Comparison of ENCODE assay signal across 8 cellular contexts in the genomic region with DNA sequence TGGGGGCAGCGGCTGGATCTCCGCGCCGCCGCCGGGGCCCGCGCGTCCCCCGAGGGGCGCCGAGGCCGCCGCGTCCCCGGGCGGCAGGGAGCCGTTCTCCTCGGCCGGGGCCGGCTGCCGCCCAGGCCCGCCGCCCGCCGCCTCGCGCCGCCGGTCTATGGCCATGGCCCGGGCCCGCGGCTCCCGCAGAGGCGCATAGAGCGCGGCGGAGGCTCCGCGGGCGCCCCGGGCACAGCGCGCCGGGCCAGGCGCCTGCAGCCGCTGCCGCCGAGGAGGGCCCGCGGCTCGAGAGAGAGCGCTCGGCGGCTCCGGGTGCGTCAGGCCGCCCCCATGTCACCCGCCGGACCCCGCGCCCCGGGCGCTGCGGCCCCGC. TPM values are rescaled to one million over a fixed set of nuclear protein-coding genes. Genes with fewer than 3 reads are reported as not detected.
A peak's percentile ranks its signal among the peaks of the same experiment; 100 is the strongest.
DNase-seq lines count a peak whose midpoint lies in the region; ATAC-seq and TF ChIP-seq lines count a peak whose summit lies in the region.

No MANE protein-coding gene starts in this region.

- TF ChIP-seq POLR2A in GM18505 (IDR thresholded peaks at IDR 0.05; ENCODE audit: borderline replicate concordance, extremely low read depth, insufficient read depth, insufficient read length), result no peak

- no peak for TF ChIP-seq CTCF in omental fat pad (IDR thresholded peaks at IDR 0.05)

- peaks cover 10 to 20% of the 10 kb centered on the region in 2 donors for H3K4me1 ChIP-seq in duodenal mucosa (ENCODE audit: control insufficient read depth in 1 of 2, insufficient read depth in 2 of 2, low read length in 2 of 2)

- DNase-seq in omental fat pad (ENCODE audit: low spot score), result no peak
- DNase-seq in iPS-NIHi7 (ENCODE audit: extremely low spot score), result no peak
- no peak for DNase-seq in hippocampal formation (lab: John Stamatoyannopoulos, UW)
- DNase-seq in stimulated activated CD8-positive, alpha-beta memory T cell treated with anti-CD3 and anti-CD28 coated beads, Interleukin-4, amount 100 ng/mL, for 48 hours, result no peak

- H3K36me3 ChIP-seq in duodenal mucosa (ENCODE audit: control insufficient read depth in 1 of 2, insufficient read depth in 2 of 2, low read length in 2 of 2), result no peaks in the 10 kb centered on the region

- peak overlapping the region; percentile 76 to 78 for H3K4me3 ChIP-seq in duodenal mucosa (ENCODE audit: low read depth in 1 of 2, low read length in 2 of 2)

- H3K9ac ChIP-seq in duodenal mucosa (ENCODE audit: low read depth in 1 of 2, low read length in 2 of 2), result peak overlapping the region; percentile 65 to 89

- no peaks in the 10 kb centered on the region for H3K9me3 ChIP-seq in duodenal mucosa (ENCODE audit: control insufficient read depth in 1 of 2, low read length in 2 of 2)

- ATAC-seq in GM18505 (IDR thresholded peaks at IDR 0.05; ENCODE audit: unreplicated experiment) (peak; percentile 37), HG03045 (IDR thresholded peaks at IDR 0.05; ENCODE audit: unreplicated experiment) (peak; percentile 26), omental fat pad (ENCODE audit: low FRiP score) (peak; percentile 33), GM21528 (IDR thresholded peaks at IDR 0.05; ENCODE audit: low FRiP score, unreplicated experiment) (no peak)

- H3K27me3 ChIP-seq in duodenal mucosa (ENCODE audit: control insufficient read depth in 1 of 2, insufficient read depth in 2 of 2, low read length in 2 of 2), result peaks cover 11 to 16% of the 10 kb centered on the region in 2 donors

- H3K27ac ChIP-seq in duodenal mucosa (ENCODE audit: low read depth, low read length), result no peak overlapping the region

RNA-seq across cellular contexts. Expression of gene SLC22A23, which starts 0.5 kb away (rescaled TPM):
- total RNA-seq in omental fat pad, result 10 to 100 TPM in 3 of 4 donors, 1 to 10 TPM in 1; 8.3 to 22.5 (median 12.8) TPM
